ENCODE assay signal across 8 cellular contexts in genomic region chr1:68442822-68443556, GRCh38. TPM values are rescaled to one million over a fixed set of nuclear protein-coding genes. Genes with fewer than 3 reads are reported as not detected.
DNase-seq lines count a peak whose midpoint lies in the region; ATAC-seq, FAIRE-seq and TF ChIP-seq lines count a peak whose summit lies in the region.

No MANE protein-coding gene starts in this region.

- H3K9me3 ChIP-seq in HepG2 (ENCODE audit: low read length): no peaks in the 10 kb centered on the region

- H3K27me3 ChIP-seq in brain microvascular endothelial cell (replicated peaks): no peaks in the 10 kb centered on the region
- no peaks in the 10 kb centered on the region for H3K27me3 ChIP-seq in HepG2 (ENCODE audit: control insufficient read depth in 1 of 2, insufficient read depth in 2 of 2, low read length in 2 of 2)

- H3K36me3 ChIP-seq in brain microvascular endothelial cell (replicated peaks): no peaks in the 10 kb centered on the region
- H3K36me3 ChIP-seq in HepG2 (replicated peaks in 1 of 2; ENCODE audit: control insufficient read depth in 1 of 2, insufficient read depth in 2 of 2, low read length in 2 of 2): no peaks in the 10 kb centered on the region

- no peak for FAIRE-seq in HepG2 (lab: Jason Lieb, UNC)

- TF ChIP-seq POLR2A in HepG2 (IDR thresholded peaks at IDR 0.05; ENCODE audit: insufficient read depth in 1 of 2, low read depth in 2 of 2, low read length in 2 of 2): no peak

- no peaks in the 10 kb centered on the region for H3K79me2 ChIP-seq in HepG2 (ENCODE audit: insufficient read depth, low read length)

- in situ Hi-C loops in brain microvascular endothelial cell (cut with HindIII; ENCODE audit: low pct_ligation_motif_present, low sequenced_read_pairs) (no loop called here), HepG2 (cut with HindIII; ENCODE audit: extremely low pct_ligation_motif_present, low pct_unique_long_range_greater_than_20kb) (no loop called here)

- POLR2A ChIA-PET in HepG2 (lab: Yijun Ruan, JAX): no interaction called here

- no peak for TF ChIP-seq RAD21 in HepG2 (CRISPR knock-in tag; IDR thresholded peaks at IDR 0.05)

- CTCF ChIA-PET in HepG2 (lab: Yijun Ruan, JAX; ENCODE audit: low intra/inter-chr PET ratio, low total read pairs): no interaction called here

- H3K4me3 ChIP-seq in brain microvascular endothelial cell (ENCODE audit: low read depth, low read length) (no peak overlapping the region), HepG2 (replicated peaks in 1 of 3; ENCODE audit: insufficient read depth in 1 of 3, low read depth in 2 of 3, low read length in 3 of 3) (no peak overlapping the region)

- no peak overlapping the region for H2AFZ ChIP-seq in HepG2 (ENCODE audit: low read length)

- WGBS in HepG2 (ENCODE audit: low lambda C conversion rate): 17% methylated on average over 5 of the region's 5 CpGs

- BruUV-seq in HepG2 (replicated peaks; lab: Mats Ljungman, UMichigan): no TSS peak

- intact Hi-C loops in HepG2 (cut with micrococcal nuclease; ENCODE audit: unreplicated experiment): loop anchor here (5.0 kb wide), 1 partner anchor 326 kb away; no protein-coding TSS in a partner anchor

- ATAC-seq in GM18873 (IDR thresholded peaks at IDR 0.05; ENCODE audit: low FRiP score, unreplicated experiment) (peak; percentile 80), HG03025 (IDR thresholded peaks at IDR 0.05; ENCODE audit: low FRiP score, unreplicated experiment) (peak; percentile 89), HepG2 (peak; percentile 75)

- DNase-seq in DMS 273 treated with DMSO at 0.1 percent for 48 hours (lab: John Stamatoyannopoulos, UW) (peak; percentile 7), NCI-H460 (ENCODE audit: extremely low read depth, low read depth) (peak; percentile 54), brain microvascular endothelial cell (peak; percentile 81), HepG2 (ENCODE audit: low spot score) (peak; percentile 21), NCI-H1048 (lab: John Stamatoyannopoulos, UW) (no peak), NCI-H1092 (lab: John Stamatoyannopoulos, UW) (no peak)

- peak; percentile 75 for TF ChIP-seq CTCF in brain microvascular endothelial cell (IDR thresholded peaks at IDR 0.05; ENCODE audit: low read depth, low read length, missing control alignments)
- TF ChIP-seq CTCF in HepG2 (CRISPR knock-in tag; IDR thresholded peaks at IDR 0.05): peak; percentile 39

- no peaks in the 10 kb centered on the region for H4K20me1 ChIP-seq in HepG2 (ENCODE audit: insufficient read depth, low read length)

- no peak for TF ChIP-seq EP300 in HepG2 (IDR thresholded peaks at IDR 0.05; ENCODE audit: low read depth in 2 of 2, low read length in 2 of 2)
- TF ChIP-seq EP300 in HepG2 (CRISPR knock-in tag; IDR thresholded peaks at IDR 0.05; ENCODE audit: borderline replicate concordance): no peak

- H3K4me2 ChIP-seq in HepG2 (ENCODE audit: low read depth, low read length): no peak overlapping the region

- H3K27ac ChIP-seq in brain microvascular endothelial cell (no peak overlapping the region), HepG2 (ENCODE audit: extremely low read length, insufficient read depth, low read length) (no peak overlapping the region)

- H3K9ac ChIP-seq in HepG2 (ENCODE audit: insufficient read depth, low read depth, low read length): no peak overlapping the region

- no peaks in the 10 kb centered on the region for H3K4me1 ChIP-seq in HepG2 (ENCODE audit: insufficient read depth, low read length)

TF ChIP-seq in HepG2, 621 proteins besides CTCF, POLR2A, EP300 and RAD21:
- TF ChIP-seq KDM3A (CRISPR knock-in tag; IDR thresholded peaks at IDR 0.05; ENCODE audit: low read depth) (no peak), JUND (CRISPR knock-in tag; IDR thresholded peaks at IDR 0.05) (no peak), ISX (CRISPR knock-in tag; conservative IDR thresholded peaks at IDR 0.05) (no peak), ZSCAN30 (CRISPR knock-in tag; IDR thresholded peaks at IDR 0.05) (no peak), STAG1 (CRISPR knock-in tag; IDR thresholded peaks at IDR 0.05) (peak; percentile 21; the same call in 1 of the 2 replicates)
TF ChIP-seq in HepG2: peak in this region for 1.

RNA-seq across cellular contexts. Expression of gene RPE65, which starts 6.8 kb away (rescaled TPM):
- 4.1 and 5.0 TPM in 2 replicates for total RNA-seq in NCI-H460 (2014; rRNA removed; shearing (Covaris generic))
- polyA plus RNA-seq in NCI-H460 (2014; cell fraction: nucleus; rRNA removed): 2.6 and 4.7 TPM in 2 replicates
- not detected in 2 replicates for total RNA-seq in HepG2 (2016; rRNA removed; fragmentation: Illumina TruSeq; extraction: Trizol)
- total RNA-seq in HepG2 (2016; cell fraction: cytosol; rRNA removed; fragmentation: Illumina TruSeq; extraction: Trizol; ENCODE audit: low read depth): not detected in 2 replicates
- total RNA-seq in HepG2 (2016; cell fraction: insoluble cytoplasmic fraction; rRNA removed; fragmentation: Illumina TruSeq; extraction: Trizol): not detected in 2 replicates
- total RNA-seq in HepG2 (2016; cell fraction: membrane; rRNA removed; fragmentation: Illumina TruSeq; extraction: Trizol): not detected in 2 replicates
- not detected in 2 replicates for total RNA-seq in HepG2 (2016; cell fraction: nucleus; rRNA removed; fragmentation: Illumina TruSeq; extraction: Trizol)
- not detected in 2 replicates for polyA plus RNA-seq in HepG2 (2011; rRNA removed)
- not detected in 2 replicates for polyA plus RNA-seq in HepG2 (2011; cell fraction: cytosol; rRNA removed)
- polyA plus RNA-seq in HepG2 (2011; cell fraction: nucleus; rRNA removed): not detected in 2 replicates
- not detected in 2 replicates for polyA plus RNA-seq in HepG2 (2012)
- polyA plus RNA-seq in HepG2 (2016; cell fraction: cytosol; fragmentation: Illumina TruSeq; extraction: Trizol; ENCODE audit: low read depth): not detected in 2 replicates
- polyA plus RNA-seq in HepG2 (2016; cell fraction: insoluble cytoplasmic fraction; fragmentation: Illumina TruSeq; extraction: Trizol; ENCODE audit: low read depth): not detected in 2 replicates
- not detected in 2 replicates for polyA plus RNA-seq in HepG2 (2016; cell fraction: membrane; fragmentation: Illumina TruSeq; extraction: Trizol; ENCODE audit: low read depth)
- polyA plus RNA-seq in HepG2 (2016; cell fraction: nucleus; fragmentation: Illumina TruSeq; extraction: Trizol; ENCODE audit: insufficient read depth, low read depth): not detected in 2 replicates
- not detected in 2 replicates for polyA minus RNA-seq in HepG2 (2011; rRNA and poly(A)+ RNA removed; ENCODE audit: low replicate concordance)
- polyA minus RNA-seq in HepG2 (2011; cell fraction: cytosol; rRNA and poly(A)+ RNA removed): not detected in 2 replicates
- polyA minus RNA-seq in HepG2 (2011; cell fraction: nucleus; rRNA and poly(A)+ RNA removed): not detected in 2 replicates

RNA-seq across cellular contexts. Expression of gene DEPDC1, which starts 53.9 kb away (rescaled TPM):
- total RNA-seq in NCI-H460 (2014; rRNA removed; shearing (Covaris generic)): 181 and 192 TPM in 2 replicates
- 118 and 154 TPM in 2 replicates for polyA plus RNA-seq in NCI-H460 (2014; cell fraction: nucleus; rRNA removed)
- total RNA-seq in HepG2 (2016; rRNA removed; fragmentation: Illumina TruSeq; extraction: Trizol): 20.2 and 28.0 TPM in 2 replicates
- 3.0 and 4.2 TPM in 2 replicates for total RNA-seq in HepG2 (2016; cell fraction: cytosol; rRNA removed; fragmentation: Illumina TruSeq; extraction: Trizol; ENCODE audit: low read depth)
- total RNA-seq in HepG2 (2016; cell fraction: insoluble cytoplasmic fraction; rRNA removed; fragmentation: Illumina TruSeq; extraction: Trizol): 17.6 and 29.6 TPM in 2 replicates
- total RNA-seq in HepG2 (2016; cell fraction: membrane; rRNA removed; fragmentation: Illumina TruSeq; extraction: Trizol): 11.6 and 13.8 TPM in 2 replicates
- total RNA-seq in HepG2 (2016; cell fraction: nucleus; rRNA removed; fragmentation: Illumina TruSeq; extraction: Trizol): 15.2 and 17.5 TPM in 2 replicates
- polyA plus RNA-seq in HepG2 (2011; rRNA removed): 3.0 and 7.0 TPM in 2 replicates
- polyA plus RNA-seq in HepG2 (2011; cell fraction: cytosol; rRNA removed): 1.8 and 1.9 TPM in 2 replicates
- 3.5 and 4.3 TPM in 2 replicates for polyA plus RNA-seq in HepG2 (2011; cell fraction: nucleus; rRNA removed)
- 3.5 and 8.4 TPM in 2 replicates for polyA plus RNA-seq in HepG2 (2012)
- polyA plus RNA-seq in HepG2 (2016; cell fraction: cytosol; fragmentation: Illumina TruSeq; extraction: Trizol; ENCODE audit: low read depth): 2.3 and 2.5 TPM in 2 replicates
- 19.7 and 24.5 TPM in 2 replicates for polyA plus RNA-seq in HepG2 (2016; cell fraction: insoluble cytoplasmic fraction; fragmentation: Illumina TruSeq; extraction: Trizol; ENCODE audit: low read depth)
- polyA plus RNA-seq in HepG2 (2016; cell fraction: membrane; fragmentation: Illumina TruSeq; extraction: Trizol; ENCODE audit: low read depth): 5.8 and 6.9 TPM in 2 replicates
- polyA plus RNA-seq in HepG2 (2016; cell fraction: nucleus; fragmentation: Illumina TruSeq; extraction: Trizol; ENCODE audit: insufficient read depth, low read depth): 23.1 and 23.2 TPM in 2 replicates
- polyA minus RNA-seq in HepG2 (2011; rRNA and poly(A)+ RNA removed; ENCODE audit: low replicate concordance): 2.0 and 11.2 TPM in 2 replicates
- polyA minus RNA-seq in HepG2 (2011; cell fraction: cytosol; rRNA and poly(A)+ RNA removed): 5.6 and 6.5 TPM in 2 replicates
- 10.9 and 13.5 TPM in 2 replicates for polyA minus RNA-seq in HepG2 (2011; cell fraction: nucleus; rRNA and poly(A)+ RNA removed)

Comparison
In these comparisons a context has a peak if more than half of its experiments do, and no peak if none do; other contexts are left out.
1. DNase-seq: peak in DMS 273 treated with DMSO at 0.1 percent for 48 hours (single experiment), NCI-H460 (single experiment), brain microvascular endothelial cell (single experiment) and HepG2 (single experiment); none in NCI-H1048 (single experiment) and NCI-H1092 (single experiment).
2. Peak in every context shown above with its lines, with median percentiles within 50 percentile points of each other: ATAC-seq.